21 cellular contexts compared by ENCODE assay signal in genomic region chr18:8631265-8631664, GRCh38. TPM values are rescaled to one million over a fixed set of nuclear protein-coding genes. Genes with fewer than 3 reads are reported as not detected.
DNase-seq lines count a peak whose midpoint lies in the region; ATAC-seq and TF ChIP-seq lines count a peak whose summit lies in the region.
"Had no signal": no experiment of that assay in that cellular context is flagged by ENCODE, and none has a peak within 500 bp of the region (broad histone marks: within the 10 kb centered on the region; RNA-seq: fewer than 3 reads in every experiment).

No MANE protein-coding gene starts in this region.

- H3K4me1 Mint-ChIP-seq in WTC11 (peaks cover 80% of the 10 kb centered on the region), mesothelial cell of epicardium (peaks cover 11% of the 10 kb centered on the region)
- H3K4me1 Mint-ChIP-seq: CD14-positive monocyte had no signal

- POLR2A ChIA-PET in WTC11 (lab: Charles Lee), result no interaction called here

- H3K27ac ChIP-seq in heart left ventricle, result no peak overlapping the region
- peak overlapping the region; percentile 50 to 61 (median 55) for H3K27ac ChIP-seq in gastrocnemius medialis
- H3K27ac ChIP-seq: A549; BLaER1 treated with 17β-estradiol and CSF1 and Interleukin-3, amounts not matched to agents 10 nM and 100 nM had no signal

- peak in 3 of 4 donors; percentile 27 to 49 (median 46) for ATAC-seq in heart left ventricle
- ATAC-seq in WTC11, result no peak
- ATAC-seq in gastrocnemius medialis, result peak; percentile 35 to 57
- ATAC-seq: A549, HCT116 had no signal

- H3K4me1 ChIP-seq in heart left ventricle, result peaks cover 0 to 44% (median 13%) of the 10 kb centered on the region in 12 donors
- H3K4me1 ChIP-seq in gastrocnemius medialis, result peaks cover 44 to 62% of the 10 kb centered on the region in 2 donors
- H3K4me1 ChIP-seq: A549; BE2C; BLaER1 treated with 17β-estradiol and CSF1 and Interleukin-3, amounts not matched to agents 10 nM and 100 nM had no signal

- no peaks in the 10 kb centered on the region for H3K27me3 ChIP-seq in heart left ventricle
- no peaks in the 10 kb centered on the region for H3K27me3 ChIP-seq in gastrocnemius medialis
- H3K27me3 ChIP-seq: BE2C; BLaER1 treated with 17β-estradiol and CSF1 and Interleukin-3, amounts not matched to agents 10 nM and 100 nM had no signal

- TF ChIP-seq CTCF in heart left ventricle (IDR thresholded peaks at IDR 0.05) (no peak), WTC11 (IDR thresholded peaks at IDR 0.05) (no peak), gastrocnemius medialis (IDR thresholded peaks at IDR 0.05 in 4 of 5, conservative IDR thresholded peaks at IDR 0.05 in 1 of 5) (no peak), mesothelial cell of epicardium (IDR thresholded peaks at IDR 0.05; ENCODE audit: unreplicated experiment) (no peak)

- H3K4me3 Mint-ChIP-seq in WTC11 (no peak overlapping the region), mesothelial cell of epicardium (no peak overlapping the region)
- H3K4me3 Mint-ChIP-seq: CD14-positive monocyte; CD4-positive, alpha-beta T cell had no signal

- H3K36me3 Mint-ChIP-seq in WTC11 (peaks cover 72% of the 10 kb centered on the region), mesothelial cell of epicardium (peaks cover 18% of the 10 kb centered on the region)

- H3K27ac Mint-ChIP-seq in WTC11 (peak overlapping the region; percentile 15; the same call in 1 of the 2 replicates), mesothelial cell of epicardium (no peak overlapping the region)
- H3K27ac Mint-ChIP-seq: CD4-positive, alpha-beta T cell had no signal

- H3K36me3 ChIP-seq in heart left ventricle (peaks cover 0 to 93% (median 58%) of the 10 kb centered on the region in 9 donors), gastrocnemius medialis (peaks cover 0 to 31% of the 10 kb centered on the region in 2 donors)
- H3K36me3 ChIP-seq: BE2C had no signal

- H3K9me3 ChIP-seq in heart left ventricle, result no peaks in the 10 kb centered on the region
- no peaks in the 10 kb centered on the region for H3K9me3 ChIP-seq in gastrocnemius medialis
- H3K9me3 ChIP-seq: A549; BE2C; BLaER1 treated with 17β-estradiol and CSF1 and Interleukin-3, amounts not matched to agents 10 nM and 100 nM had no signal

- no peak overlapping the region for H3K4me3 ChIP-seq in heart left ventricle
- no peak overlapping the region for H3K4me3 ChIP-seq in gastrocnemius medialis
- H3K4me3 ChIP-seq: A549; BLaER1 treated with 17β-estradiol and CSF1 and Interleukin-3, amounts not matched to agents 10 nM and 100 nM had no signal

- DNase-seq in heart left ventricle (no peak), cardiac septum (ENCODE audit: low spot score) (no peak), G401 (ENCODE audit: low spot score) (peak; percentile 29), WTC11 (ENCODE audit: low spot score) (no peak), gastrocnemius medialis (peak in 1 of 2 donors; percentile 49), mesothelial cell of epicardium (ENCODE audit: low spot score in 2 of 2, unreplicated experiment in 2 of 2) (no peak), germinal center (ENCODE audit: low spot score) (no peak)
- DNase-seq: 8988T; ACHN; AML-193; BE2C; Calu3; CD4-positive, alpha-beta T cell; COR-L47; DMS53; DMS79 treated with DMSO at 0.1 percent for 48 hours; H7 had no signal

- TF ChIP-seq POLR2A in heart left ventricle (IDR thresholded peaks at IDR 0.05) (no peak), gastrocnemius medialis (IDR thresholded peaks at IDR 0.05) (no peak)

- CTCF ChIA-PET in WTC11 (lab: Charles Lee), result interaction anchor here (0.7 to 1.6 kb wide), 2 partner anchors 150 to 357 kb away, joined by 3 read pairs; no protein-coding TSS in a partner anchor

- H3K9me3 Mint-ChIP-seq in WTC11 (no peaks in the 10 kb centered on the region), mesothelial cell of epicardium (no peaks in the 10 kb centered on the region)
- H3K9me3 Mint-ChIP-seq: CD14-positive monocyte; CD4-positive, alpha-beta T cell had no signal

- H3K27me3 Mint-ChIP-seq in WTC11 (ENCODE audit: low read depth) (no peaks in the 10 kb centered on the region), mesothelial cell of epicardium (ENCODE audit: low read depth) (no peaks in the 10 kb centered on the region)
- H3K27me3 Mint-ChIP-seq: CD4-positive, alpha-beta T cell had no signal

- in situ Hi-C loops in G401 (cut with HindIII; ENCODE audit: low sequenced_read_pairs) (no loop called here), gastrocnemius medialis (cut with MboI; ENCODE audit: low sequenced_read_pairs in 4 of 4) (no loop called here)

- 64 to 93% (median 87%) methylated on average over 3 to 5 of the region's 5 CpGs for WGBS in heart left ventricle, 4 donors

- intact Hi-C loops in heart left ventricle (cut with DNase I) (no loop called here), cardiac septum (cut with DNase I) (no loop called here), gastrocnemius medialis (cut with DNase I; ENCODE audit: low total_unique reads) (no loop called here)

TF ChIP-seq in WTC11, 78 proteins besides CTCF, POLR2A, EP300 and RAD21 (continues in another document):
- TF ChIP-seq ATF6 (CRISPR knock-in tag; IDR thresholded peaks at IDR 0.05) (no peak), ZBTB43 (CRISPR knock-in tag; IDR thresholded peaks at IDR 0.05) (no peak), FOXK1 (CRISPR knock-in tag; IDR thresholded peaks at IDR 0.05) (no peak), TEAD4 (CRISPR knock-in tag; IDR thresholded peaks at IDR 0.05) (no peak), ERG (CRISPR knock-in tag; IDR thresholded peaks at IDR 0.05) (no peak), NFE2L1 (CRISPR knock-in tag; IDR thresholded peaks at IDR 0.05) (no peak), CBFB (CRISPR knock-in tag; IDR thresholded peaks at IDR 0.05; ENCODE audit: low read depth) (no peak), RELA (CRISPR knock-in tag; IDR thresholded peaks at IDR 0.05; ENCODE audit: borderline replicate concordance) (no peak), SP1 (CRISPR knock-in tag; conservative IDR thresholded peaks at IDR 0.05) (no peak), FOXP1 (CRISPR knock-in tag; IDR thresholded peaks at IDR 0.05; ENCODE audit: borderline replicate concordance) (no peak), GTF2I (CRISPR knock-in tag; conservative IDR thresholded peaks at IDR 0.05) (no peak), NR3C1 (CRISPR knock-in tag; conservative IDR thresholded peaks at IDR 0.05; ENCODE audit: low read depth) (no peak)

RNA-seq across cellular contexts. Expression of gene RAB12, which starts 22.0 kb away (rescaled TPM):
- 100 to 1,000 TPM in 5 of 9 donors, 10 to 100 TPM in 4; 66.5 to 123 (median 100) TPM for total RNA-seq in heart left ventricle
- polyA plus RNA-seq in heart left ventricle, result 10 to 100 TPM; 51.5 to 62.9 TPM
- 86.8 TPM for total RNA-seq in cardiac septum
- 19.9 and 20.3 TPM in 2 replicates for total RNA-seq in G401 (2014; rRNA removed; shearing (Covaris generic))
- 56.1 to 69.3 TPM (median 58.1 TPM) in 3 replicates for total RNA-seq in WTC11 (2021)
- 100 to 1,000 TPM; 152 to 243 (median 213) TPM for total RNA-seq in gastrocnemius medialis
- total RNA-seq in mesothelial cell of epicardium, result 31.7 to 33.2 TPM (median 33.0 TPM) in 3 replicates

Comparison
In these comparisons a context has a peak if more than half of its experiments do, and no peak if none do; other contexts are left out.
1. H3K27ac ChIP-seq: peak in gastrocnemius medialis (4 of 4); none in heart left ventricle (0 of 12).